Comparison of ENCODE assay signal across 16 cellular contexts in genomic region chr21:16115461-16115860, GRCh38.
DNase-seq lines count a peak whose midpoint lies in the region; ATAC-seq and TF ChIP-seq lines count a peak whose summit lies in the region.
"Had no signal": no experiment of that assay in that cellular context is flagged by ENCODE, and none has a peak within 500 bp of the region (broad histone marks: within the 10 kb centered on the region; RNA-seq: fewer than 3 reads in every experiment).

No MANE protein-coding gene starts in this region.

- H3K36me3 ChIP-seq in GM23338 (ENCODE audit: insufficient read depth) (no peaks in the 10 kb centered on the region), mammary epithelial cell (ENCODE audit: insufficient read depth, low read length) (no peaks in the 10 kb centered on the region)
- H3K36me3 ChIP-seq: BLaER1 had no signal

- H3K4me2 ChIP-seq in GM23338 (no peak overlapping the region), mammary epithelial cell (ENCODE audit: insufficient read depth, low read depth, low read length) (no peak overlapping the region)
- H3K4me2 ChIP-seq: BLaER1 had no signal

- H2AFZ ChIP-seq in GM23338 = peak overlapping the region; percentile 5; the same call in 1 of the 2 replicates
- H2AFZ ChIP-seq in mammary epithelial cell (ENCODE audit: low read depth, low read length) = no peak overlapping the region

- H3K9me3 Mint-ChIP-seq in GM23338 (peaks cover 9% of the 10 kb centered on the region; the same call in 1 of the 3 replicates), chondrocyte (ENCODE audit: low read depth) (peaks cover 20% of the 10 kb centered on the region), osteocyte (ENCODE audit: unreplicated experiment) (peaks cover 6% of the 10 kb centered on the region)

- H3K36me3 Mint-ChIP-seq in GM23338 (ENCODE audit: low read depth) (peaks cover 4% of the 10 kb centered on the region; the same call in 2 of the 3 replicates), chondrocyte (ENCODE audit: low read depth) (peaks cover 2% of the 10 kb centered on the region), osteocyte (ENCODE audit: unreplicated experiment) (peaks cover 5% of the 10 kb centered on the region)
- H3K36me3 Mint-ChIP-seq: CD14-positive monocyte; CD4-positive, alpha-beta memory T cell; IgD-negative memory B cell had no signal

- H3K27me3 Mint-ChIP-seq in GM23338 (ENCODE audit: insufficient read depth, low read depth, poor library complexity) = no peaks in the 10 kb centered on the region
- H3K27me3 Mint-ChIP-seq in chondrocyte (ENCODE audit: low read depth) = no peaks in the 10 kb centered on the region
- no peaks in the 10 kb centered on the region for H3K27me3 Mint-ChIP-seq in osteocyte (ENCODE audit: unreplicated experiment)
- H3K27me3 Mint-ChIP-seq: CD4-positive, alpha-beta memory T cell; IgD-negative memory B cell had no signal

- DNase-seq in GM23338 (ENCODE audit: low spot score) = no peak
- DNase-seq in chondrocyte (ENCODE audit: low spot score) = no peak
- no peak for DNase-seq in osteocyte (ENCODE audit: extremely low spot score, unreplicated experiment)
- DNase-seq in kidney tubule cell (ENCODE audit: low spot score) = no peak
- DNase-seq in NCI-H128 (lab: John Stamatoyannopoulos, UW; ENCODE audit: unreplicated experiment) = no peak
- DNase-seq in mammary epithelial cell = no peak
- DNase-seq in DMS153 (lab: John Stamatoyannopoulos, UW) = no peak
- DNase-seq: 8988T; CD4-positive, alpha-beta memory T cell; DMS79 treated with DMSO at 0.1 percent for 48 hours; GF-D8; GOT3; H9 had no signal

- no peak for ATAC-seq in GM23338

- H3K9me2 ChIP-seq in GM23338 (ENCODE audit: insufficient read depth) = no peaks in the 10 kb centered on the region

- BruUV-seq in mammary epithelial cell (replicated peaks; lab: Mats Ljungman, UMichigan) = no TSS peak

- CTCF ChIA-PET in mammary epithelial cell (lab: Charles Lee; ENCODE audit: low non-redundant PET) = no interaction called here

- H3K79me2 ChIP-seq in GM23338 (replicated peaks; ENCODE audit: insufficient read depth) (no peaks in the 10 kb centered on the region), mammary epithelial cell (ENCODE audit: insufficient read depth, low read length) (no peaks in the 10 kb centered on the region)

- H3K4me3 Mint-ChIP-seq in GM23338 (no peak overlapping the region), chondrocyte (ENCODE audit: unreplicated experiment) (no peak overlapping the region), osteocyte (ENCODE audit: unreplicated experiment) (no peak overlapping the region)
- H3K4me3 Mint-ChIP-seq: CD14-positive monocyte; CD4-positive, alpha-beta memory T cell; H9; IgD-negative memory B cell had no signal

- TF ChIP-seq CTCF in GM23338 (conservative IDR thresholded peaks at IDR 0.05; ENCODE audit: low read depth in 2 of 2) (no peak), chondrocyte (IDR thresholded peaks at IDR 0.05) (no peak), osteocyte (IDR thresholded peaks at IDR 0.05) (no peak), mammary epithelial cell (conservative IDR thresholded peaks at IDR 0.05 in 1 of 2, IDR thresholded peaks at IDR 0.05 in 1 of 2; ENCODE audit: extremely low read depth in 1 of 2, insufficient read depth in 1 of 2, low read depth in 1 of 2, low read length in 2 of 2) (no peak)

- H3K9ac ChIP-seq in mammary epithelial cell (ENCODE audit: insufficient read depth, low read length) = no peak overlapping the region
- H3K9ac ChIP-seq: BLaER1 had no signal

- in situ Hi-C loops in mammary epithelial cell (cut with MboI; ENCODE audit: low sequenced_read_pairs in 2 of 2) = no loop called here

- H3K27ac Mint-ChIP-seq in GM23338 (no peak overlapping the region), chondrocyte (ENCODE audit: unreplicated experiment) (peak overlapping the region; percentile 17), osteocyte (ENCODE audit: unreplicated experiment) (peak overlapping the region; percentile 95)
- H3K27ac Mint-ChIP-seq: CD14-positive monocyte; CD4-positive, alpha-beta memory T cell; H9; IgD-negative memory B cell had no signal

- H3K27me3 ChIP-seq in GM23338 (ENCODE audit: insufficient read depth) (no peaks in the 10 kb centered on the region), mammary epithelial cell (ENCODE audit: insufficient read depth, low read length) (no peaks in the 10 kb centered on the region)
- H3K27me3 ChIP-seq: BLaER1 had no signal

- H3K4me1 ChIP-seq in GM23338 (ENCODE audit: insufficient read depth) = no peaks in the 10 kb centered on the region
- no peaks in the 10 kb centered on the region for H3K4me1 ChIP-seq in mammary epithelial cell (ENCODE audit: insufficient read depth, low read length)
- H3K4me1 ChIP-seq: BLaER1 had no signal

- no peaks in the 10 kb centered on the region for H4K20me1 ChIP-seq in GM23338 (replicated peaks; ENCODE audit: insufficient read depth)
- no peaks in the 10 kb centered on the region for H4K20me1 ChIP-seq in mammary epithelial cell (ENCODE audit: insufficient read depth, low read length)
- H4K20me1 ChIP-seq: BLaER1 had no signal

- no peak overlapping the region for H3K4me3 ChIP-seq in GM23338
- no peak overlapping the region for H3K4me3 ChIP-seq in mammary epithelial cell (replicated peaks in 1 of 3; ENCODE audit: insufficient read depth in 1 of 3, low read depth in 2 of 3, low read length in 3 of 3)
- H3K4me3 ChIP-seq: BLaER1 had no signal

- intact Hi-C loops in mammary epithelial cell (cut with micrococcal nuclease) = no loop called here

- H3K27ac ChIP-seq in GM23338 (ENCODE audit: low read depth) (no peak overlapping the region), mammary epithelial cell (ENCODE audit: insufficient read depth, low read depth, low read length) (no peak overlapping the region)
- H3K27ac ChIP-seq: BLaER1 had no signal

- no peaks in the 10 kb centered on the region for H3F3A ChIP-seq in GM23338 (replicated peaks; ENCODE audit: low read depth)

- H3K4me1 Mint-ChIP-seq in GM23338 (peaks cover 10% of the 10 kb centered on the region; the same call in 2 of the 3 replicates), chondrocyte (ENCODE audit: low read depth) (peaks cover 48% of the 10 kb centered on the region), osteocyte (ENCODE audit: unreplicated experiment) (peaks cover 59% of the 10 kb centered on the region)
- H3K4me1 Mint-ChIP-seq: CD14-positive monocyte; CD4-positive, alpha-beta memory T cell; IgD-negative memory B cell had no signal

- H3K9me3 ChIP-seq in mammary epithelial cell (replicated peaks; ENCODE audit: insufficient read depth, low read length) = no peaks in the 10 kb centered on the region
- H3K9me3 ChIP-seq: BLaER1 had no signal

- dilution Hi-C loops in mammary epithelial cell (cut with HindIII; ENCODE audit: low sequenced_read_pairs) = no loop called here

- 87% methylated on average over 3 of the region's 3 CpGs for WGBS in mammary epithelial cell (ENCODE audit: low coverage, missing lambda C conversion rate)

TF ChIP-seq in GM23338, 12 proteins besides CTCF, POLR2A, EP300 and RAD21:
- TF ChIP-seq EZH2phosphoT487 (IDR thresholded peaks at IDR 0.05; ENCODE audit: unreplicated experiment) = no peak
- no peak for TF ChIP-seq ZNF331 (CRISPR knock-in tag; IDR thresholded peaks at IDR 0.05; ENCODE audit: low read depth)
- TF ChIP-seq CREB1 (CRISPR knock-in tag; IDR thresholded peaks at IDR 0.05; ENCODE audit: low read depth) = no peak
- TF ChIP-seq JUNB (IDR thresholded peaks at IDR 0.05; ENCODE audit: unreplicated experiment) = no peak
- TF ChIP-seq, protein P1, sequence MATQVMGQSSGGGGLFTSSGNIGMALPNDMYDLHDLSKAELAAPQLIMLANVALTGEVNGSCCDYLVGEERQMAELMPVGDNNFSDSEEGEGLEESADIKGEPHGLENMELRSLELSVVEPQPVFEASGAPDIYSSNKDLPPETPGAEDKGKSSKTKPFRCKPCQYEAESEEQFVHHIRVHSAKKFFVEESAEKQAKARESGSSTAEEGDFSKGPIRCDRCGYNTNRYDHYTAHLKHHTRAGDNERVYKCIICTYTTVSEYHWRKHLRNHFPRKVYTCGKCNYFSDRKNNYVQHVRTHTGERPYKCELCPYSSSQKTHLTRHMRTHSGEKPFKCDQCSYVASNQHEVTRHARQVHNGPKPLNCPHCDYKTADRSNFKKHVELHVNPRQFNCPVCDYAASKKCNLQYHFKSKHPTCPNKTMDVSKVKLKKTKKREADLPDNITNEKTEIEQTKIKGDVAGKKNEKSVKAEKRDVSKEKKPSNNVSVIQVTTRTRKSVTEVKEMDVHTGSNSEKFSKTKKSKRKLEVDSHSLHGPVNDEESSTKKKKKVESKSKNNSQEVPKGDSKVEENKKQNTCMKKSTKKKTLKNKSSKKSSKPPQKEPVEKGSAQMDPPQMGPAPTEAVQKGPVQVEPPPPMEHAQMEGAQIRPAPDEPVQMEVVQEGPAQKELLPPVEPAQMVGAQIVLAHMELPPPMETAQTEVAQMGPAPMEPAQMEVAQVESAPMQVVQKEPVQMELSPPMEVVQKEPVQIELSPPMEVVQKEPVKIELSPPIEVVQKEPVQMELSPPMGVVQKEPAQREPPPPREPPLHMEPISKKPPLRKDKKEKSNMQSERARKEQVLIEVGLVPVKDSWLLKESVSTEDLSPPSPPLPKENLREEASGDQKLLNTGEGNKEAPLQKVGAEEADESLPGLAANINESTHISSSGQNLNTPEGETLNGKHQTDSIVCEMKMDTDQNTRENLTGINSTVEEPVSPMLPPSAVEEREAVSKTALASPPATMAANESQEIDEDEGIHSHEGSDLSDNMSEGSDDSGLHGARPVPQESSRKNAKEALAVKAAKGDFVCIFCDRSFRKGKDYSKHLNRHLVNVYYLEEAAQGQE (IDR thresholded peaks at IDR 0.05; ENCODE audit: unreplicated experiment) = no peak
